In genomic region chrX:55486736-55487135, GRCh38 we compare ENCODE assay signal across 16 cellular contexts. TPM values are rescaled to one million over a fixed set of nuclear protein-coding genes. Genes with fewer than 3 reads are reported as not detected.
DNase-seq lines count a peak whose midpoint lies in the region; ATAC-seq and TF ChIP-seq lines count a peak whose summit lies in the region.
"Had no signal": no experiment of that assay in that cellular context is flagged by ENCODE, and none has a peak within 500 bp of the region (broad histone marks: within the 10 kb centered on the region; RNA-seq: fewer than 3 reads in every experiment).

No MANE protein-coding gene starts in this region.

- H3K27ac Mint-ChIP-seq in immature natural killer cell: no peak overlapping the region
- H3K27ac Mint-ChIP-seq: activated T-helper 1 cell treated with anti-CD3 and anti-CD28 coated beads, Interleukin-12 subunit alpha, Interleukin-12 subunit beta, Interleukin-2, Interleukin-4 antibody, amounts not matched to agents 30 ng/mL and 10 ng/mL and 1 ng/mL, durations not matched to agents 14 hours and 24 hours and 36 hours had no signal

- peaks cover 1 to 17% (median 5%) of the 10 kb centered on the region in 3 donors for H3K27me3 Mint-ChIP-seq in immature natural killer cell (ENCODE audit: low read depth in 3 of 3)

- H3K36me3 Mint-ChIP-seq in immature natural killer cell: no peaks in the 10 kb centered on the region

- H3K4me3 ChIP-seq in upper lobe of right lung: no peak overlapping the region
- H3K4me3 ChIP-seq: ascending aorta, heart right ventricle had no signal

- H3K9me3 ChIP-seq in upper lobe of right lung: no peaks in the 10 kb centered on the region
- H3K9me3 ChIP-seq: ascending aorta, heart right ventricle had no signal

- peaks cover 8 to 12% of the 10 kb centered on the region in 2 donors for H3K4me1 Mint-ChIP-seq in immature natural killer cell

- DNase-seq in A172 (ENCODE audit: low spot score) (peak; percentile 9), LHCN-M2 (ENCODE audit: low read depth) (peak; percentile 49), astrocyte of the hippocampus (ENCODE audit: low read depth, low spot score) (peak; percentile 53), kidney tubule cell (ENCODE audit: low spot score) (peak; percentile 71), NCI-H146 treated with DMSO at 0.1 percent for 48 hours (lab: John Stamatoyannopoulos, UW; ENCODE audit: unreplicated experiment) (no peak), omental fat pad (ENCODE audit: low spot score) (no peak), upper lobe of right lung (no peak), immature natural killer cell (no peak)
- DNase-seq: ACHN; activated CD4-positive, alpha-beta T cell treated with anti-CD3 and anti-CD28 coated beads for 4 hours; heart right ventricle; left ventricle myocardium superior; T-helper 1 cell had no signal

- TF ChIP-seq CTCF in omental fat pad (IDR thresholded peaks at IDR 0.05) (no peak), upper lobe of right lung (IDR thresholded peaks at IDR 0.05) (no peak)

- H3K27ac ChIP-seq in upper lobe of right lung: no peak overlapping the region
- H3K27ac ChIP-seq: ascending aorta, heart right ventricle had no signal

- H3K36me3 ChIP-seq in upper lobe of right lung: no peaks in the 10 kb centered on the region
- H3K36me3 ChIP-seq: ascending aorta, heart right ventricle had no signal

- ATAC-seq in omental fat pad (ENCODE audit: low FRiP score) (no peak), upper lobe of right lung (no peak)
- ATAC-seq: left ventricle myocardium superior, Panc1 had no signal

- no peaks in the 10 kb centered on the region for H3K9me3 Mint-ChIP-seq in immature natural killer cell
- H3K9me3 Mint-ChIP-seq: activated T-helper 1 cell treated with anti-CD3 and anti-CD28 coated beads, Interleukin-12 subunit alpha, Interleukin-12 subunit beta, Interleukin-2, Interleukin-4 antibody, amounts not matched to agents 30 ng/mL and 10 ng/mL and 1 ng/mL, durations not matched to agents 14 hours and 24 hours and 36 hours had no signal

- intact Hi-C loops in upper lobe of right lung (cut with DNase I): no loop called here

- no peak overlapping the region for H3K4me3 Mint-ChIP-seq in immature natural killer cell

- no peaks in the 10 kb centered on the region for H3K27me3 ChIP-seq in upper lobe of right lung
- H3K27me3 ChIP-seq: ascending aorta, heart right ventricle had no signal

- no peaks in the 10 kb centered on the region for H3K4me1 ChIP-seq in upper lobe of right lung
- H3K4me1 ChIP-seq: ascending aorta had no signal

RNA-seq across cellular contexts. Expression of gene USP51, which starts 2.9 kb away (rescaled TPM):
- 0.21 and 0.50 TPM in 2 replicates for total RNA-seq in A172 (2014; rRNA removed; shearing (Covaris generic))
- total RNA-seq in LHCN-M2 (2014; rRNA removed): 0.77 and 1.0 TPM in 2 replicates
- 0.44 TPM for polyA plus RNA-seq in LHCN-M2 (2012)
- total RNA-seq in omental fat pad: 1 to 10 TPM; 1.1 to 2.7 (median 1.7) TPM
- total RNA-seq in upper lobe of right lung: 3.7 TPM
- under 1 TPM in 1 of 3 donors, not detected in 2; 0.25 TPM for polyA plus RNA-seq in immature natural killer cell

RNA-seq across cellular contexts. Expression of gene MAGEH1, which starts 34.8 kb away (rescaled TPM):
- total RNA-seq in A172 (2014; rRNA removed; shearing (Covaris generic)): 8.3 and 10.9 TPM in 2 replicates
- total RNA-seq in LHCN-M2 (2014; rRNA removed) (14.8 and 19.9 TPM in 2 replicates), omental fat pad (10 to 100 TPM; 16.0 to 38.0 (median 30.5) TPM), upper lobe of right lung (27.2 TPM)
- 11.1 TPM for polyA plus RNA-seq in LHCN-M2 (2012)
- 10 to 100 TPM; 26.7 to 29.7 (median 27.0) TPM for polyA plus RNA-seq in immature natural killer cell

Comparison
In these comparisons a context has a peak if more than half of its experiments do, and no peak if none do; other contexts are left out.
1. DNase-seq: peak in A172 (single experiment), LHCN-M2 (single experiment), astrocyte of the hippocampus (single experiment) and kidney tubule cell (single experiment); none in NCI-H146 treated with DMSO at 0.1 percent for 48 hours (single experiment), omental fat pad (single experiment), upper lobe of right lung (single experiment) and immature natural killer cell (0 of 3).